11 cellular contexts compared by ENCODE assay signal in the genomic region with DNA sequence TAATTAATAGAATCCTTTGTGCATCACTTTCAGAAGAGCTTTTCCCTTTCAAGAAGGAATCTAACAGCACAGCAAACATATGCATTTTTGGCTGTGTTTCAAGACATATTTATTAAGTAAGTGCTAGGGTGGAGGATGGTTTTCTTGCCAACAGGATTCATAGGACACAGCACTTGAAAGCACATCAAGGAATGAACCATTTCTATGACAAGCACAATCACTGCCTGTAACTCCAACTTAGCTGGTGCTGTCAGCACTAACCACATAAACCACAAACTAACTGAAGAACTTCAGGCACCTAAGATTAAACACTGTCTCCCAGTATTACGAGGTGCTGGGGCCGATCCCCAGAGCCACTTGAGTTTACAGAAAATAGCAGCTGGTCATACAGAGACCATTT. TPM values are rescaled to one million over a fixed set of nuclear protein-coding genes. Genes with fewer than 3 reads are reported as not detected.
DNase-seq lines count a peak whose midpoint lies in the region; ATAC-seq and TF ChIP-seq lines count a peak whose summit lies in the region.
"Had no signal": no experiment of that assay in that cellular context is flagged by ENCODE, and none has a peak within 500 bp of the region (broad histone marks: within the 10 kb centered on the region; RNA-seq: fewer than 3 reads in every experiment).

No MANE protein-coding gene starts in this region.

- no peaks in the 10 kb centered on the region for H3K27me3 ChIP-seq in upper lobe of left lung

- H3K4me3 ChIP-seq in fibroblast of pulmonary artery (replicated peaks; ENCODE audit: low read depth, low read length) (no peak overlapping the region), upper lobe of left lung (no peak overlapping the region), coronary artery (no peak overlapping the region)
- H3K4me3 ChIP-seq: left ventricle myocardium inferior, skin epidermis had no signal

- peak overlapping the region; percentile 8 to 57 (median 32) for H3K27ac ChIP-seq in upper lobe of left lung
- H3K27ac ChIP-seq in coronary artery: no peak overlapping the region
- H3K27ac ChIP-seq: left ventricle myocardium inferior had no signal

- no peaks in the 10 kb centered on the region for H3K36me3 ChIP-seq in upper lobe of left lung
- H3K36me3 ChIP-seq: left ventricle myocardium inferior had no signal

- no peaks in the 10 kb centered on the region for H3K9me3 ChIP-seq in upper lobe of left lung
- H3K9me3 ChIP-seq: left ventricle myocardium inferior had no signal

- 24 to 36% methylated on average over 2 of the region's 2 CpGs for WGBS in upper lobe of left lung, 2 donors

- in situ Hi-C loops in SK-MEL-5 (cut with HindIII; ENCODE audit: low pct_unique_long_range_greater_than_20kb, low sequenced_read_pairs): no loop called here

- TF ChIP-seq CTCF in fibroblast of pulmonary artery (IDR thresholded peaks at IDR 0.05; ENCODE audit: low read length, missing control alignments): no peak
- no peak for TF ChIP-seq CTCF in upper lobe of left lung (IDR thresholded peaks at IDR 0.05)
- TF ChIP-seq CTCF in coronary artery (IDR thresholded peaks at IDR 0.05): no peak

- peak; percentile 35 for DNase-seq in NCI-H2227 treated with DMSO at 0.1 percent for 48 hours (lab: John Stamatoyannopoulos, UW)
- no peak for DNase-seq in NCI-H2227 (lab: John Stamatoyannopoulos, UW; ENCODE audit: unreplicated experiment)
- peak; percentile 85 for DNase-seq in SK-MEL-5 (ENCODE audit: low read depth, low spot score)
- DNase-seq in fibroblast of pulmonary artery (ENCODE audit: low read depth): peak; percentile 64
- DNase-seq in upper lobe of left lung: no peak
- DNase-seq in coronary artery (ENCODE audit: low spot score): no peak
- no peak for DNase-seq in activated T-cell treated with anti-CD3 and anti-CD28 coated beads, Interleukin-2, amount 50 U/mL, for 48 hours
- no peak for DNase-seq in iPS-NIHi7 (ENCODE audit: extremely low spot score)
- DNase-seq: activated CD8-positive, alpha-beta T cell treated with anti-CD3 and anti-CD28 coated beads for 36 hours; left ventricle myocardium inferior had no signal

- no peak for TF ChIP-seq EP300 in upper lobe of left lung (IDR thresholded peaks at IDR 0.05)

- ATAC-seq in upper lobe of left lung (ENCODE audit: low FRiP score in 2 of 2): peak; percentile 41 to 74
- ATAC-seq: activated CD8-positive, alpha-beta T cell treated with anti-CD3 and anti-CD28 coated beads for 36 hours had no signal

- peaks cover 3 to 22% (median 16%) of the 10 kb centered on the region in 4 donors for H3K4me1 ChIP-seq in upper lobe of left lung

- TF ChIP-seq POLR2A in upper lobe of left lung (IDR thresholded peaks at IDR 0.05): no peak

RNA-seq across cellular contexts. Expression of gene SPRED1, which starts 35.5 kb away (rescaled TPM):
- 51.0 and 51.3 TPM in 2 replicates for total RNA-seq in SK-MEL-5 (2014; rRNA removed; shearing (Covaris generic))
- polyA plus RNA-seq in SK-MEL-5 (2015; cell fraction: cytosol; rRNA removed): 28.7 and 37.5 TPM in 2 replicates
- 23.9 and 26.4 TPM in 2 replicates for polyA plus RNA-seq in SK-MEL-5 (2015; cell fraction: nucleus; rRNA removed)
- 10 to 100 TPM; 30.9 to 73.4 (median 46.1) TPM for total RNA-seq in upper lobe of left lung

Comparison
In these comparisons a context has a peak if more than half of its experiments do, and no peak if none do; other contexts are left out.
1. DNase-seq: peak in NCI-H2227 treated with DMSO at 0.1 percent for 48 hours (single experiment), SK-MEL-5 (single experiment) and fibroblast of pulmonary artery (single experiment); none in NCI-H2227 (single experiment), upper lobe of left lung (0 of 2), coronary artery (single experiment), activated T-cell treated with anti-CD3 and anti-CD28 coated beads, Interleukin-2, amount 50 U/mL, for 48 hours (0 of 2) and iPS-NIHi7 (single experiment).
2. H3K27ac ChIP-seq: peak in upper lobe of left lung (4 of 4); none in coronary artery (0 of 2).